8 cellular contexts compared by ENCODE assay signal in the genomic region with DNA sequence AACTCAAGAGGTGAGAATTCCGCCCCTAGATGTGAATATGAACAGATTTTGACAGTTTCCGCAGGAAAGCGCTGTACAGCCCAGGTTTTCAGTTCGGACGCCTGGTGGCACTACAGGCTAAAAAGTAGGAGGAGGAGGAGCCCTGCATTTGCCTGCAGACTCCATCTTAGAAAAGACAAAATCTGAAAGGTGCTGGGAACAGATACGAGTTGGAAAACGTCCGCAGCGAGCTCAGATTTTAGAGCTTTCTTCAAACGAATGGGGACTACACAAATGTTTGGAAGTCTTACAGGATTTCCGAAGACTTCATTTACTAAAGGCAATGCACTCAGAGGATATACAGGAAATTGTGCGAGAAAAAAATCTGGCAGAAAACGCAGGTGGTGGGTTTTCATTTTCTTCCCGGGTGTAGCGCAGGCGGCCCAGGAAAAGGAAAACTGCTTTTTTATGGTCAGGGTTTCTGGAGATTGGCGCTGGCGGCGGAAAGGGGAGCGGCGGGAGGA. TPM values are rescaled to one million over a fixed set of nuclear protein-coding genes. Genes with fewer than 3 reads are reported as not detected.
DNase-seq lines count a peak whose midpoint lies in the region; ATAC-seq, FAIRE-seq and TF ChIP-seq lines count a peak whose summit lies in the region.

No MANE protein-coding gene starts in this region.

- peak; percentile 31 to 57 (median 41) for DNase-seq in CD4-positive, alpha-beta memory T cell
- DNase-seq in SK-MEL-5 (ENCODE audit: low read depth, low spot score) = peak; percentile 79
- peak; percentile 11 for DNase-seq in astrocyte (ENCODE audit: low read depth)
- DNase-seq in hypothalamus (lab: John Stamatoyannopoulos, UW) = peak in 30 of 51 donors; percentile 2 to 59 (median 30)
- DNase-seq in renal cortical epithelial cell (ENCODE audit: low read depth) = peak; percentile 34
- no peak for DNase-seq in left colon
- DNase-seq in lower leg skin (ENCODE audit: low spot score in 2 of 2) = no peak

- peaks cover 2 to 15% (median 6%) of the 10 kb centered on the region in 4 donors for H3K4me1 Mint-ChIP-seq in CD4-positive, alpha-beta memory T cell
- H3K4me1 Mint-ChIP-seq in astrocyte (ENCODE audit: low read depth, unreplicated experiment) = no peaks in the 10 kb centered on the region

- CTCF ChIA-PET in CD4-positive, alpha-beta memory T cell (lab: Charles Lee; ENCODE audit: partially characterized antibody) = interaction anchor here (1.0 to 1.1 kb wide), 2 partner anchors 19 to 479 kb away, joined by 3 read pairs; no protein-coding TSS in a partner anchor

- H3K79me2 ChIP-seq in astrocyte (ENCODE audit: insufficient read depth, low read length) = no peaks in the 10 kb centered on the region

- peak overlapping the region; percentile 34 for H2AFZ ChIP-seq in astrocyte (ENCODE audit: low read depth, low read length)

- H3K27me3 ChIP-seq in CD4-positive, alpha-beta memory T cell (ENCODE audit: insufficient read depth, low read length) = no peaks in the 10 kb centered on the region
- H3K27me3 ChIP-seq in astrocyte (ENCODE audit: insufficient read depth, low read length) = no peaks in the 10 kb centered on the region

- TF ChIP-seq CTCF in astrocyte (IDR thresholded peaks at IDR 0.05; ENCODE audit: insufficient read depth, low read depth, low read length) = peak; percentile 16
- TF ChIP-seq CTCF in lower leg skin (IDR thresholded peaks at IDR 0.05) = no peak

- FAIRE-seq in astrocyte (lab: Jason Lieb, UNC) = no peak

- peak overlapping the region; percentile 82 to 95 (median 90) for H3K4me3 Mint-ChIP-seq in CD4-positive, alpha-beta memory T cell
- peak overlapping the region; percentile 90 for H3K4me3 Mint-ChIP-seq in astrocyte (ENCODE audit: unreplicated experiment)

- H4K20me1 ChIP-seq in astrocyte (ENCODE audit: insufficient read depth, low read length) = no peaks in the 10 kb centered on the region

- no peak overlapping the region for H3K9ac ChIP-seq in astrocyte (ENCODE audit: low read length)

- intact Hi-C loops in CD4-positive, alpha-beta memory T cell (cut with micrococcal nuclease) = loop anchor here (1.0 to 5.0 kb wide), 3 partner anchors 236 to 474 kb away; a partner anchor contains a TSS
- intact Hi-C loops in left colon (cut with DNase I, micrococcal nuclease) = no loop called here
- intact Hi-C loops in lower leg skin (cut with DNase I; ENCODE audit: low total_unique reads) = no loop called here

- H3K27ac Mint-ChIP-seq in CD4-positive, alpha-beta memory T cell = peak overlapping the region in 4 of 7 donors; percentile 38 to 83 (median 58)
- peak overlapping the region; percentile 87 for H3K27ac Mint-ChIP-seq in astrocyte (ENCODE audit: unreplicated experiment)

- in situ Hi-C loops in SK-MEL-5 (cut with HindIII; ENCODE audit: low pct_unique_long_range_greater_than_20kb, low sequenced_read_pairs) = no loop called here

- H3K27ac ChIP-seq in CD4-positive, alpha-beta memory T cell (ENCODE audit: low read depth, low read length) = no peak overlapping the region
- H3K27ac ChIP-seq in astrocyte (ENCODE audit: low read depth, low read length) = no peak overlapping the region

- H3K9me3 Mint-ChIP-seq in CD4-positive, alpha-beta memory T cell = peaks cover 0 to 35% (median 13%) of the 10 kb centered on the region in 8 donors
- H3K9me3 Mint-ChIP-seq in astrocyte (ENCODE audit: unreplicated experiment) = no peaks in the 10 kb centered on the region

- H3K4me3 ChIP-seq in CD4-positive, alpha-beta memory T cell (ENCODE audit: low read length in 2 of 2) = peak overlapping the region in 1 of 2 donors; percentile 15
- peak overlapping the region; percentile 25 for H3K4me3 ChIP-seq in astrocyte (ENCODE audit: insufficient read depth, low read depth, low read length)
- H3K4me3 ChIP-seq in lower leg skin (ENCODE audit: low read depth, poor library complexity, severe bottlenecking) = no peak overlapping the region

- H3K9me3 ChIP-seq in CD4-positive, alpha-beta memory T cell (ENCODE audit: control insufficient read depth in 1 of 2, low read length in 2 of 2) = no peaks in the 10 kb centered on the region
- H3K9me3 ChIP-seq in astrocyte (ENCODE audit: insufficient read depth, low read depth, low read length) = peaks cover 7% of the 10 kb centered on the region

- 15 to 18% methylated on average over 21 of the region's 21 CpGs for WGBS in lower leg skin, 2 donors

- H3K4me1 ChIP-seq in CD4-positive, alpha-beta memory T cell (ENCODE audit: insufficient read depth, low read length) = no peaks in the 10 kb centered on the region
- H3K4me1 ChIP-seq in astrocyte (ENCODE audit: insufficient read depth, low read length) = no peaks in the 10 kb centered on the region

- no peak for TF ChIP-seq POLR2A in lower leg skin (IDR thresholded peaks at IDR 0.05)

- ATAC-seq in HG03175 (IDR thresholded peaks at IDR 0.05; ENCODE audit: unreplicated experiment) = peak; percentile 46
- no peak for ATAC-seq in left colon

- H3K36me3 ChIP-seq in CD4-positive, alpha-beta memory T cell (ENCODE audit: insufficient read depth, low read length) = no peaks in the 10 kb centered on the region
- H3K36me3 ChIP-seq in astrocyte (ENCODE audit: insufficient read depth, low read length) = no peaks in the 10 kb centered on the region

- peaks cover 7 to 14% of the 10 kb centered on the region in 2 donors for H3K27me3 Mint-ChIP-seq in CD4-positive, alpha-beta memory T cell
- H3K27me3 Mint-ChIP-seq in astrocyte (ENCODE audit: low read depth, unreplicated experiment) = no peaks in the 10 kb centered on the region

- H3K4me2 ChIP-seq in astrocyte (ENCODE audit: low read length) = peak overlapping the region; percentile 68

- peaks cover 0 to 5% of the 10 kb centered on the region in 2 donors for H3K36me3 Mint-ChIP-seq in CD4-positive, alpha-beta memory T cell
- H3K36me3 Mint-ChIP-seq in astrocyte (ENCODE audit: low read depth, unreplicated experiment) = no peaks in the 10 kb centered on the region

- POLR2A ChIA-PET in CD4-positive, alpha-beta memory T cell (lab: Charles Lee; ENCODE audit: partially characterized antibody) = no interaction called here

RNA-seq across cellular contexts. Expression of a gene that starts 9.9 kb away (rescaled TPM):
- total RNA-seq in CD4-positive, alpha-beta memory T cell = 1 to 10 TPM in 1 of 2 experiments, under 1 TPM in 1; 0.28 to 1.3 TPM
- under 1 TPM in 1 of 2 donors, not detected in 1; 0.08 TPM for polyA plus RNA-seq in CD4-positive, alpha-beta memory T cell
- 0.95 and 1.8 TPM in 2 replicates for total RNA-seq in SK-MEL-5 (2014; rRNA removed; shearing (Covaris generic))
- polyA plus RNA-seq in SK-MEL-5 (2015; cell fraction: cytosol; rRNA removed) = 1.9 and 5.8 TPM in 2 replicates
- 0.47 and 1.2 TPM in 2 replicates for polyA plus RNA-seq in SK-MEL-5 (2015; cell fraction: nucleus; rRNA removed)
- total RNA-seq in astrocyte (44.3 and 50.7 TPM in 2 replicates), renal cortical epithelial cell (1.6 and 10.1 TPM in 2 replicates), left colon (1 to 10 TPM; 1.1 to 1.2 TPM), lower leg skin (1 to 10 TPM; 2.3 to 6.2 (median 3.2) TPM)

RNA-seq across cellular contexts. Expression of a gene that starts 15.7 kb away (rescaled TPM):
- not detected for total RNA-seq in CD4-positive, alpha-beta memory T cell
- not detected for polyA plus RNA-seq in CD4-positive, alpha-beta memory T cell
- 0.13 and 0.21 TPM in 2 replicates for total RNA-seq in SK-MEL-5 (2014; rRNA removed; shearing (Covaris generic))
- polyA plus RNA-seq in SK-MEL-5 (2015; cell fraction: cytosol; rRNA removed) = 0.11 and 0.32 TPM in 2 replicates
- polyA plus RNA-seq in SK-MEL-5 (2015; cell fraction: nucleus; rRNA removed) = 0.33 and 0.44 TPM in 2 replicates
- total RNA-seq in astrocyte (3.6 and 3.9 TPM in 2 replicates), renal cortical epithelial cell (0.52 and 2.9 TPM in 2 replicates), left colon (1 to 10 TPM in 1 of 2 donors, under 1 TPM in 1; 0.73 to 1.4 TPM), lower leg skin (1 to 10 TPM in 3 of 4 donors, under 1 TPM in 1; 0.84 to 1.6 (median 1.3) TPM)

RNA-seq across cellular contexts. Expression of a gene that starts 33.4 kb away (rescaled TPM):
- not detected for total RNA-seq in CD4-positive, alpha-beta memory T cell
- not detected for polyA plus RNA-seq in CD4-positive, alpha-beta memory T cell
- not detected in 2 replicates for total RNA-seq in SK-MEL-5 (2014; rRNA removed; shearing (Covaris generic))
- polyA plus RNA-seq in SK-MEL-5 (2015; cell fraction: cytosol; rRNA removed) = not detected in 2 replicates
- polyA plus RNA-seq in SK-MEL-5 (2015; cell fraction: nucleus; rRNA removed) = not detected in 2 replicates
- total RNA-seq in astrocyte = not detected in 2 replicates
- total RNA-seq in renal cortical epithelial cell = under 0.01 TPM in 1 of 2 replicates, not detected in the other
- not detected for total RNA-seq in left colon
- not detected for total RNA-seq in lower leg skin

RNA-seq across cellular contexts. Expression of a gene that starts 37.1 kb away (rescaled TPM):
- not detected for total RNA-seq in CD4-positive, alpha-beta memory T cell
- polyA plus RNA-seq in CD4-positive, alpha-beta memory T cell = not detected
- total RNA-seq in SK-MEL-5 (2014; rRNA removed; shearing (Covaris generic)) = 0.40 and 0.43 TPM in 2 replicates
- polyA plus RNA-seq in SK-MEL-5 (2015; cell fraction: cytosol; rRNA removed) = 0.65 and 2.0 TPM in 2 replicates
- polyA plus RNA-seq in SK-MEL-5 (2015; cell fraction: nucleus; rRNA removed) = 1.3 TPM in 2 replicates
- total RNA-seq in astrocyte (1.0 and 1.1 TPM in 2 replicates), renal cortical epithelial cell (0.35 and 1.4 TPM in 2 replicates), left colon (under 1 TPM; 0.46 to 0.81 TPM), lower leg skin (1 to 10 TPM; 1.1 to 2.8 (median 2.0) TPM)

RNA-seq across cellular contexts. Expression of a gene that starts 50.5 kb away (rescaled TPM):
- under 1 TPM in 1 of 2 experiments, not detected in 1; 0.17 TPM for total RNA-seq in CD4-positive, alpha-beta memory T cell
- not detected for polyA plus RNA-seq in CD4-positive, alpha-beta memory T cell
- 2.0 and 3.1 TPM in 2 replicates for total RNA-seq in SK-MEL-5 (2014; rRNA removed; shearing (Covaris generic))
- 4.8 and 5.3 TPM in 2 replicates for polyA plus RNA-seq in SK-MEL-5 (2015; cell fraction: cytosol; rRNA removed)
- polyA plus RNA-seq in SK-MEL-5 (2015; cell fraction: nucleus; rRNA removed) = 5.1 and 7.9 TPM in 2 replicates
- total RNA-seq in astrocyte (8.7 and 9.7 TPM in 2 replicates), renal cortical epithelial cell (0.35 and 10.0 TPM in 2 replicates), left colon (under 1 TPM; 0.31 to 0.56 TPM), lower leg skin (1 to 10 TPM in 2 of 4 donors, under 1 TPM in 1, not detected in 1; 0.49 to 4.9 (median 1.4) TPM)

Comparison
In these comparisons a context has a peak if more than half of its experiments do, and no peak if none do; other contexts are left out.
1. DNase-seq: peak in CD4-positive, alpha-beta memory T cell (5 of 5), SK-MEL-5 (single experiment), astrocyte (single experiment), hypothalamus (30 of 51) and renal cortical epithelial cell (single experiment); none in left colon (0 of 2) and lower leg skin (0 of 2).